ENCODE assay signal across 8 cellular contexts in the genomic region with DNA sequence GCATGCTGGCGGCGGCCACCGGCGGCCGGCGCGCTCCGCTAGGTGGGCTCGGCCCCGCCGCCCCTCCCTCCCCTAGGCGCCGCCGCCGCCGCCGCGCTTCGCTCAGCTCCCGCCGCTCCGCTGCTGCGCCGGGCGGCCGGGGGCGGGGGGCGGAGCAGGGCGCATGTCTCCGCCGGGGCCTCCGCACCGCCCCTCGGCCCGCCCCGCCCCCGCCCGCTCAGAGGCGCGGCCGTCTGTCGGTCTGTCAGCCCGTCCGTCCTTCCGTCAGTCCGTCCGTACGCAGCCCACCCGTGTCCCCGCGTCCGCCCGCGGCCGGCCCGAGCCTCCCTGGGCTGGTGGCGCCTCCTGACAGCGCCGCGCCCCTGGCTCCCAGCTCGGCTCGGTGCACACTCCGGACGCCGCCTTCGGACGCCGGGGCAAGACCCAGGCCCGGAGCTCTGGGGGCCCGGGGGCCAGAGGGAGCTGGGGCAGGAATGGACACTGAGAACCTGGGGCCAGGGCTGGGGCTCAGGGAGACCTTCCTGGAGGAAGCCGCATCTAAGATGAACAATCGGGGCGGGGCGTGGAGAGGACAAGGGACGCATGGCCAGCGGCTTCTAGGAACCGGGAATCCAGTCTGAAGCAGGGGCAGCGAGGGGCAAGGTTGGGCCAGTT. TPM values are rescaled to one million over a fixed set of nuclear protein-coding genes. Genes with fewer than 3 reads are reported as not detected.
A peak's percentile ranks its signal among the peaks of the same experiment; 100 is the strongest.
DNase-seq lines count a peak whose midpoint lies in the region; ATAC-seq and TF ChIP-seq lines count a peak whose summit lies in the region.

A gene (minus strand): TSS at position 138 of the 654 bp plus-strand sequence. CDS start 6,193 bp downstream, outside the sequence.

- H3F3A ChIP-seq in neural cell (ENCODE audit: insufficient read depth, low read length, poor library complexity, severe bottlenecking): no peaks in the 10 kb centered on the region

- ATAC-seq in GM19023 (IDR thresholded peaks at IDR 0.05; ENCODE audit: unreplicated experiment): peak; percentile 40

- TF ChIP-seq EP300 in esophagus muscularis mucosa (IDR thresholded peaks at IDR 0.05) (no peak), neural cell (conservative IDR thresholded peaks at IDR 0.05; ENCODE audit: poor library complexity, severe bottlenecking) (no peak), tibial nerve (IDR thresholded peaks at IDR 0.05) (no peak)

- peak within 1 kb of the TSS; percentile 64 to 74 (median 66) for H3K4me3 ChIP-seq in esophagus muscularis mucosa
- peak within 1 kb of the TSS; percentile 92 for H3K4me3 ChIP-seq in neural cell (ENCODE audit: low read length)
- peak within 1 kb of the TSS; percentile 58 to 83 (median 66) for H3K4me3 ChIP-seq in tibial nerve

- intact Hi-C loops in esophagus muscularis mucosa (cut with DNase I): no loop called here

- H3K27me3 ChIP-seq in esophagus muscularis mucosa (peaks cover 4 to 65% (median 13%) of the 10 kb centered on the region in 4 donors), neural cell (ENCODE audit: insufficient read depth, low read depth, low read length) (no peaks in the 10 kb centered on the region), tibial nerve (peaks cover 0 to 24% of the 10 kb centered on the region in 2 donors)

- no peak for TF ChIP-seq RAD21 in neural cell (conservative IDR thresholded peaks at IDR 0.05)

- TF ChIP-seq CTCF in esophagus muscularis mucosa (IDR thresholded peaks at IDR 0.05) (no peak), neural cell (IDR thresholded peaks at IDR 0.05; ENCODE audit: poor library complexity, severe bottlenecking) (no peak), tibial nerve (IDR thresholded peaks at IDR 0.05) (no peak)

- no peaks in the 10 kb centered on the region for H3K36me3 ChIP-seq in esophagus muscularis mucosa
- H3K36me3 ChIP-seq in neural cell (ENCODE audit: insufficient read depth, low read length): no peaks in the 10 kb centered on the region
- no peaks in the 10 kb centered on the region for H3K36me3 ChIP-seq in tibial nerve

- peak within 1 kb of the TSS; percentile 89 for H3K9ac ChIP-seq in neural cell (ENCODE audit: low read length)

- no peak within 1 kb of the TSS for H2AFZ ChIP-seq in neural cell (ENCODE audit: low read depth, low read length)

- peak within 1 kb of the TSS; percentile 68 for H3K4me2 ChIP-seq in neural cell (ENCODE audit: low read length)

- TF ChIP-seq POLR2A in esophagus muscularis mucosa (IDR thresholded peaks at IDR 0.05; ENCODE audit: low read depth) (no peak), tibial nerve (IDR thresholded peaks at IDR 0.05) (no peak)

- H3K4me1 ChIP-seq in esophagus muscularis mucosa (peaks cover 33 to 63% (median 51%) of the 10 kb centered on the region in 4 donors), tibial nerve (peaks cover 0 to 51% (median 19%) of the 10 kb centered on the region in 4 donors)

- H3K27ac ChIP-seq in esophagus muscularis mucosa (replicated peaks in 1 of 4) (peak within 1 kb of the TSS; percentile 70 to 83 (median 73)), neural cell (ENCODE audit: low read length) (peak within 1 kb of the TSS; percentile 90), tibial nerve (peak within 1 kb of the TSS; percentile 72 to 94 (median 83))

- WGBS in esophagus muscularis mucosa: 9% methylated on average over 7 of the region's 78 CpGs
- 6 to 10% methylated on average over 8 to 10 of the region's 78 CpGs for WGBS in tibial nerve, 2 donors

- H3K79me2 ChIP-seq in neural cell (replicated peaks; ENCODE audit: insufficient read depth, low read length): peaks cover 6% of the 10 kb centered on the region

- DNase-seq in NCI-H1105 (lab: John Stamatoyannopoulos, UW) (peak; percentile 20), esophagus muscularis mucosa (ENCODE audit: extremely low spot score) (no peak), tibial nerve (ENCODE audit: low spot score in 2 of 2) (no peak), NCI-H2081 treated with DMSO at 0.1 percent for 48 hours (lab: John Stamatoyannopoulos, UW) (no peak), putamen (ENCODE audit: low spot score) (no peak)
- DNase-seq in activated CD8-positive, alpha-beta memory T cell treated with anti-CD3 and anti-CD28 coated beads, Interleukin-2, amount 50 U/mL, for 4 hours: peak; percentile 68

- H4K20me1 ChIP-seq in neural cell (ENCODE audit: insufficient read depth): no peaks in the 10 kb centered on the region

- no peaks in the 10 kb centered on the region for H3K9me2 ChIP-seq in neural cell (ENCODE audit: insufficient read depth, low read length)

- H3K9me3 ChIP-seq in esophagus muscularis mucosa (no peaks in the 10 kb centered on the region), neural cell (ENCODE audit: low read length) (no peaks in the 10 kb centered on the region), tibial nerve (no peaks in the 10 kb centered on the region)

TF ChIP-seq in neural cell, 6 proteins besides CTCF, POLR2A, EP300 and RAD21:
- no peak for TF ChIP-seq MXI1 (conservative IDR thresholded peaks at IDR 0.05; ENCODE audit: poor library complexity, severe bottlenecking)
- no peak for TF ChIP-seq TAF1 (IDR thresholded peaks at IDR 0.05; ENCODE audit: low read depth)
- TF ChIP-seq SMC3 (conservative IDR thresholded peaks at IDR 0.05; ENCODE audit: poor library complexity): peak; percentile 11
- peak; percentile 33 for TF ChIP-seq POLR2AphosphoS5 (IDR thresholded peaks at IDR 0.05)
- TF ChIP-seq, protein P1, sequence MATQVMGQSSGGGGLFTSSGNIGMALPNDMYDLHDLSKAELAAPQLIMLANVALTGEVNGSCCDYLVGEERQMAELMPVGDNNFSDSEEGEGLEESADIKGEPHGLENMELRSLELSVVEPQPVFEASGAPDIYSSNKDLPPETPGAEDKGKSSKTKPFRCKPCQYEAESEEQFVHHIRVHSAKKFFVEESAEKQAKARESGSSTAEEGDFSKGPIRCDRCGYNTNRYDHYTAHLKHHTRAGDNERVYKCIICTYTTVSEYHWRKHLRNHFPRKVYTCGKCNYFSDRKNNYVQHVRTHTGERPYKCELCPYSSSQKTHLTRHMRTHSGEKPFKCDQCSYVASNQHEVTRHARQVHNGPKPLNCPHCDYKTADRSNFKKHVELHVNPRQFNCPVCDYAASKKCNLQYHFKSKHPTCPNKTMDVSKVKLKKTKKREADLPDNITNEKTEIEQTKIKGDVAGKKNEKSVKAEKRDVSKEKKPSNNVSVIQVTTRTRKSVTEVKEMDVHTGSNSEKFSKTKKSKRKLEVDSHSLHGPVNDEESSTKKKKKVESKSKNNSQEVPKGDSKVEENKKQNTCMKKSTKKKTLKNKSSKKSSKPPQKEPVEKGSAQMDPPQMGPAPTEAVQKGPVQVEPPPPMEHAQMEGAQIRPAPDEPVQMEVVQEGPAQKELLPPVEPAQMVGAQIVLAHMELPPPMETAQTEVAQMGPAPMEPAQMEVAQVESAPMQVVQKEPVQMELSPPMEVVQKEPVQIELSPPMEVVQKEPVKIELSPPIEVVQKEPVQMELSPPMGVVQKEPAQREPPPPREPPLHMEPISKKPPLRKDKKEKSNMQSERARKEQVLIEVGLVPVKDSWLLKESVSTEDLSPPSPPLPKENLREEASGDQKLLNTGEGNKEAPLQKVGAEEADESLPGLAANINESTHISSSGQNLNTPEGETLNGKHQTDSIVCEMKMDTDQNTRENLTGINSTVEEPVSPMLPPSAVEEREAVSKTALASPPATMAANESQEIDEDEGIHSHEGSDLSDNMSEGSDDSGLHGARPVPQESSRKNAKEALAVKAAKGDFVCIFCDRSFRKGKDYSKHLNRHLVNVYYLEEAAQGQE (IDR thresholded peaks at IDR 0.05; ENCODE audit: borderline replicate concordance): no peak
- no peak for TF ChIP-seq EZH2 (IDR thresholded peaks at IDR 0.05; ENCODE audit: borderline replicate concordance, insufficient read depth, low read length, poor library complexity, severe bottlenecking)

RNA-seq across cellular contexts. Expression of the gene that starts here (rescaled TPM):
- 10 to 100 TPM in 2 of 4 donors, 1 to 10 TPM in 2; 5.5 to 11.0 (median 9.3) TPM for total RNA-seq in esophagus muscularis mucosa
- 26.9 and 34.6 TPM in 2 replicates for polyA plus RNA-seq in neural cell
- 42.4 and 45.5 TPM in 2 replicates for polyA minus RNA-seq in neural cell
- 10 to 100 TPM; 10.3 to 12.7 (median 11.3) TPM for total RNA-seq in tibial nerve

Comparison
In these comparisons a context has a peak if more than half of its experiments do, and no peak if none do; other contexts are left out.
1. DNase-seq: peak in NCI-H1105 (single experiment) and activated CD8-positive, alpha-beta memory T cell treated with anti-CD3 and anti-CD28 coated beads, Interleukin-2, amount 50 U/mL, for 4 hours (single experiment); none in esophagus muscularis mucosa (single experiment), tibial nerve (0 of 2), NCI-H2081 treated with DMSO at 0.1 percent for 48 hours (single experiment) and putamen (single experiment).
2. Peak in every context shown above with its lines, with median percentiles within 50 percentile points of each other: H3K27ac ChIP-seq and H3K4me3 ChIP-seq.